In genomic region chr11:12888525-12889158, GRCh38 we compare ENCODE assay signal across 8 cellular contexts.
DNase-seq lines count a peak whose midpoint lies in the region; ATAC-seq and TF ChIP-seq lines count a peak whose summit lies in the region.

No MANE protein-coding gene starts in this region.

- WGBS in liver, result 18% methylated on average over 6 of the region's 6 CpGs

- DNase-seq in GM10248 (ENCODE audit: extremely low spot score) (peak; percentile 70), NCI-H510A treated with DMSO at 0.1 percent for 48 hours (lab: John Stamatoyannopoulos, UW) (peak; percentile 52), dedifferentiated amniotic fluid mesenchymal stem cell (ENCODE audit: extremely low spot score) (peak; percentile 72)
- peak; percentile 88 for DNase-seq in activated CD4-positive, alpha-beta T cell treated with anti-CD3 and anti-CD28 coated beads, Interleukin-2, amount 10 ng/mL, durations not matched to agents 24 days and 14 days
- DNase-seq in stimulated activated CD4-positive, alpha-beta T cell treated with anti-CD3 and anti-CD28 coated beads, Interleukin-4, amount 100 ng/mL, for 48 hours (ENCODE audit: low read depth in 2 of 2), result peak; percentile 43 to 65

- H3K36me3 Mint-ChIP-seq in activated CD4-positive, alpha-beta T cell treated with anti-CD3 and anti-CD28 coated beads, Interleukin-2, amount 10 ng/mL, durations not matched to agents 24 days and 14 days (ENCODE audit: low read depth), result no peaks in the 10 kb centered on the region

- no peaks in the 10 kb centered on the region for H3K9me3 ChIP-seq in liver (ENCODE audit: control insufficient read depth in 4 of 4, low read length in 3 of 4)

- POLR2A ChIA-PET in GM10248 (lab: Yijun Ruan, JAX), result no interaction called here

- no peaks in the 10 kb centered on the region for H3K9me3 Mint-ChIP-seq in activated CD4-positive, alpha-beta T cell treated with anti-CD3 and anti-CD28 coated beads, Interleukin-2, amount 10 ng/mL, durations not matched to agents 24 days and 14 days

- H3K27me3 Mint-ChIP-seq in activated CD4-positive, alpha-beta T cell treated with anti-CD3 and anti-CD28 coated beads, Interleukin-2, amount 10 ng/mL, durations not matched to agents 24 days and 14 days, result peaks cover 5% of the 10 kb centered on the region

- H3K4me1 Mint-ChIP-seq in activated CD4-positive, alpha-beta T cell treated with anti-CD3 and anti-CD28 coated beads, Interleukin-2, amount 10 ng/mL, durations not matched to agents 24 days and 14 days, result no peaks in the 10 kb centered on the region

- peaks cover 0 to 3% (median 0%) of the 10 kb centered on the region in 4 donors for H3K4me1 ChIP-seq in liver (ENCODE audit: control insufficient read depth in 4 of 4, insufficient read depth in 4 of 4, low read length in 3 of 4)

- TF ChIP-seq RAD21 in liver (IDR thresholded peaks at IDR 0.05), result peak; percentile 99

- H3K27ac Mint-ChIP-seq in activated CD4-positive, alpha-beta T cell treated with anti-CD3 and anti-CD28 coated beads, Interleukin-2, amount 10 ng/mL, durations not matched to agents 24 days and 14 days, result no peak overlapping the region

- H3K4me3 ChIP-seq in liver (ENCODE audit: low read depth in 1 of 3, low read length in 3 of 3), result no peak overlapping the region

- CTCF ChIA-PET in GM10248 (lab: Yijun Ruan, JAX), result interaction anchor here (0.6 to 10.6 kb wide), 34 partner anchors 10 to 826 kb away, joined by 3 to 114 read pairs (median 4); no protein-coding TSS in a partner anchor

- no peak overlapping the region for H3K9ac ChIP-seq in liver (ENCODE audit: low read depth in 1 of 2, low read length in 2 of 2)

- intact Hi-C loops in activated CD4-positive, alpha-beta T cell treated with anti-CD3 and anti-CD28 coated beads, Interleukin-2, amount 10 ng/mL, durations not matched to agents 24 days and 14 days (cut with micrococcal nuclease), result loop anchor here (1.0 kb wide), 1 partner anchor 557 kb away; no protein-coding TSS in a partner anchor

- no peak overlapping the region for H3K27ac ChIP-seq in liver (ENCODE audit: low read depth in 1 of 2, low read length in 2 of 2)

- peak; percentile 53 for ATAC-seq in HG03045 (IDR thresholded peaks at IDR 0.05; ENCODE audit: unreplicated experiment)
- no peak for ATAC-seq in HG03571 (IDR thresholded peaks at IDR 0.05; ENCODE audit: unreplicated experiment)

- H3K4me3 Mint-ChIP-seq in activated CD4-positive, alpha-beta T cell treated with anti-CD3 and anti-CD28 coated beads, Interleukin-2, amount 10 ng/mL, durations not matched to agents 24 days and 14 days, result no peak overlapping the region

- TF ChIP-seq CTCF in GM10248 (IDR thresholded peaks at IDR 0.05; ENCODE audit: control extremely low read depth, extremely low read depth, low read depth, missing control alignments) (peak; percentile 68), liver (IDR thresholded peaks at IDR 0.05; ENCODE audit: low read depth, low read length, missing input control) (peak; percentile 77)

- H3K36me3 ChIP-seq in liver (ENCODE audit: control insufficient read depth in 4 of 4, insufficient read depth in 3 of 4, low read depth in 1 of 4, low read length in 3 of 4), result peaks cover 3 to 14% (median 11%) of the 10 kb centered on the region in 4 donors

- H3K27me3 ChIP-seq in liver (ENCODE audit: control insufficient read depth in 4 of 4, insufficient read depth in 4 of 4, low read length in 3 of 4), result no peaks in the 10 kb centered on the region

TF ChIP-seq in liver, 16 proteins besides CTCF, POLR2A, EP300 and RAD21:
- TF ChIP-seq NR2F2 (IDR thresholded peaks at IDR 0.05) (no peak), REST (IDR thresholded peaks at IDR 0.05) (no peak), FOXA2 (IDR thresholded peaks at IDR 0.05) (no peak), HNF4G (IDR thresholded peaks at IDR 0.05) (no peak), YY1 (IDR thresholded peaks at IDR 0.05) (no peak), JUND (IDR thresholded peaks at IDR 0.05) (no peak), TAF1 (conservative IDR thresholded peaks at IDR 0.05) (no peak), SP1 (IDR thresholded peaks at IDR 0.05) (no peak), ATF3 (IDR thresholded peaks at IDR 0.05) (no peak), EGR1 (IDR thresholded peaks at IDR 0.05; ENCODE audit: low read depth in 2 of 2) (no peak), HNF4A (conservative IDR thresholded peaks at IDR 0.05) (peak in 1 of 2 donors; percentile 11), MAX (IDR thresholded peaks at IDR 0.05) (no peak), RXRA (IDR thresholded peaks at IDR 0.05) (peak in 1 of 2 donors; percentile 39), FOXA1 (IDR thresholded peaks at IDR 0.05) (peak; percentile 48), GABPA (IDR thresholded peaks at IDR 0.05 in 1 of 2, conservative IDR thresholded peaks at IDR 0.05 in 1 of 2) (no peak), ZBTB33 (IDR thresholded peaks at IDR 0.05) (no peak)
